10 cellular contexts compared by ENCODE assay signal in the genomic region with DNA sequence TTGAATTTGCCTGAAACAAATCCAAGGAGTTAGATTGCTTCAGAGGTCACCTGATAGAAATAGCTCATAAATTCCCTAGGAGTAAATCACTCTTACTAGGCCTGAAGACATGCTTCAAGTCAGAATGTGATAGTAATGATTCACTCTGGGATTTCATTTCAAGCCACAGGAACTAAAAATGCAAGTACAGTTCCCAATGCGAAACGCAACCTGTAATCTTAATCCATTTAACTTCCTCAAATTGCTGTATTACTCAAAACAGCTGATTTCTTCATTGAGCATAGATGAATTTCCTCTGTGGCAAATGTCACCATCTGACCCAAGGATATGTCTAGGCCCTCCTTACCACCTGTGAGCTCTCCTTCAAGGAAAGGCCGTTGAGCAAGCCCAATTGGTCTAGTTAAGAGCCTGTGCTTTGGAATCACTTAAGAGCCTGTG. TPM values are rescaled to one million over a fixed set of nuclear protein-coding genes. Genes with fewer than 3 reads are reported as not detected.
A peak's percentile ranks its signal among the peaks of the same experiment; 100 is the strongest.
DNase-seq lines count a peak whose midpoint lies in the region; ATAC-seq and TF ChIP-seq lines count a peak whose summit lies in the region.
"Had no signal": no experiment of that assay in that cellular context is flagged by ENCODE, and none has a peak within 500 bp of the region (broad histone marks: within the 10 kb centered on the region; RNA-seq: fewer than 3 reads in every experiment).

No MANE protein-coding gene starts in this region.

- ATAC-seq in activated CD4-positive, alpha-beta T cell treated with anti-CD3 and anti-CD28 coated beads for 36 hours: peak; percentile 92
- ATAC-seq in HG02885 (IDR thresholded peaks at IDR 0.05; ENCODE audit: poor library complexity, unreplicated experiment): peak; percentile 83

- H3K4me3 Mint-ChIP-seq in activated CD4-positive, alpha-beta T cell treated with anti-CD3 and anti-CD28 coated beads for 36 hours: no peak overlapping the region
- no peak overlapping the region for H3K4me3 Mint-ChIP-seq in activated CD4-positive, alpha-beta T cell treated with anti-CD3 and anti-CD28 coated beads, Interleukin-2, amount 10 ng/mL, durations not matched to agents 24 days and 14 days
- H3K4me3 Mint-ChIP-seq in endothelial cell (ENCODE audit: unreplicated experiment): no peak overlapping the region
- H3K4me3 Mint-ChIP-seq: neural crest cell had no signal

- CTCF ChIA-PET in activated CD4-positive, alpha-beta T cell treated with anti-CD3 and anti-CD28 coated beads for 36 hours (lab: Charles Lee): interaction anchor here (0.7 to 1.5 kb wide), 6 partner anchors 22 to 121 kb away, joined by 3 to 4 read pairs (median 3); no protein-coding TSS in a partner anchor
- CTCF ChIA-PET in RWPE1 (lab: Yijun Ruan, JAX): no interaction called here

- intact Hi-C loops in activated CD4-positive, alpha-beta T cell treated with anti-CD3 and anti-CD28 coated beads for 36 hours (cut with DNase I, micrococcal nuclease): loop anchor here (1.0 to 2.0 kb wide), 5 partner anchors 15 to 38 kb away; no protein-coding TSS in a partner anchor
- intact Hi-C loops in activated CD4-positive, alpha-beta T cell treated with anti-CD3 and anti-CD28 coated beads, Interleukin-2, amount 10 ng/mL, durations not matched to agents 24 days and 14 days (cut with micrococcal nuclease): loop anchor here (1.0 to 5.0 kb wide), 5 partner anchors 15 to 68 kb away; no protein-coding TSS in a partner anchor
- intact Hi-C loops in lower leg skin (cut with DNase I; ENCODE audit: low total_unique reads): no loop called here

- H3K27ac ChIP-seq in RWPE1: peak overlapping the region; percentile 67
- H3K27ac ChIP-seq: BLaER1 had no signal

- H3K27me3 Mint-ChIP-seq in activated CD4-positive, alpha-beta T cell treated with anti-CD3 and anti-CD28 coated beads for 36 hours: no peaks in the 10 kb centered on the region
- H3K27me3 Mint-ChIP-seq in activated CD4-positive, alpha-beta T cell treated with anti-CD3 and anti-CD28 coated beads, Interleukin-2, amount 10 ng/mL, durations not matched to agents 24 days and 14 days: peaks cover 23% of the 10 kb centered on the region
- no peaks in the 10 kb centered on the region for H3K27me3 Mint-ChIP-seq in endothelial cell (ENCODE audit: unreplicated experiment)

- POLR2A ChIA-PET in activated CD4-positive, alpha-beta T cell treated with anti-CD3 and anti-CD28 coated beads for 36 hours (lab: Charles Lee): interaction anchor here (0.6 to 1.8 kb wide), 10 partner anchors 14 to 1321 kb away, joined by 3 to 19 read pairs (median 4); no protein-coding TSS in a partner anchor
- POLR2A ChIA-PET in RWPE1 (lab: Yijun Ruan, JAX; ENCODE audit: low non-redundant PET): interaction anchor here (0.6 to 0.7 kb wide), 2 partner anchors 31 to 32 kb away, joined by 3 read pairs; no protein-coding TSS in a partner anchor

- no peak overlapping the region for H3K4me3 ChIP-seq in lower leg skin (ENCODE audit: low read depth, poor library complexity, severe bottlenecking)
- H3K4me3 ChIP-seq: BLaER1 had no signal

- no peak for DNase-seq in activated CD4-positive, alpha-beta T cell treated with anti-CD3 and anti-CD28 coated beads for 36 hours
- no peak for DNase-seq in activated CD4-positive, alpha-beta T cell treated with anti-CD3 and anti-CD28 coated beads, Interleukin-2, amount 10 ng/mL, durations not matched to agents 24 days and 14 days
- peak; percentile 89 for DNase-seq in RWPE1 (ENCODE audit: low spot score)
- peak; percentile 89 for DNase-seq in non-pigmented ciliary epithelial cell (ENCODE audit: low read depth)
- DNase-seq in endothelial cell (ENCODE audit: low spot score): no peak
- no peak for DNase-seq in hippocampal formation (lab: John Stamatoyannopoulos, UW)
- no peak for DNase-seq in lower leg skin (ENCODE audit: low spot score in 2 of 2)

- H3K36me3 Mint-ChIP-seq in activated CD4-positive, alpha-beta T cell treated with anti-CD3 and anti-CD28 coated beads for 36 hours (ENCODE audit: low read depth): no peaks in the 10 kb centered on the region
- H3K36me3 Mint-ChIP-seq in activated CD4-positive, alpha-beta T cell treated with anti-CD3 and anti-CD28 coated beads, Interleukin-2, amount 10 ng/mL, durations not matched to agents 24 days and 14 days (ENCODE audit: low read depth): no peaks in the 10 kb centered on the region
- no peaks in the 10 kb centered on the region for H3K36me3 Mint-ChIP-seq in endothelial cell (ENCODE audit: low read depth, unreplicated experiment)

- no peak for TF ChIP-seq CTCF in RWPE1 (conservative IDR thresholded peaks at IDR 0.05; ENCODE audit: low read depth)
- no peak for TF ChIP-seq CTCF in endothelial cell (IDR thresholded peaks at IDR 0.05; ENCODE audit: unreplicated experiment)
- no peak for TF ChIP-seq CTCF in lower leg skin (IDR thresholded peaks at IDR 0.05)

- H3K9me3 Mint-ChIP-seq in activated CD4-positive, alpha-beta T cell treated with anti-CD3 and anti-CD28 coated beads for 36 hours (ENCODE audit: low read depth): no peaks in the 10 kb centered on the region
- H3K9me3 Mint-ChIP-seq in activated CD4-positive, alpha-beta T cell treated with anti-CD3 and anti-CD28 coated beads, Interleukin-2, amount 10 ng/mL, durations not matched to agents 24 days and 14 days: no peaks in the 10 kb centered on the region
- H3K9me3 Mint-ChIP-seq in endothelial cell (ENCODE audit: unreplicated experiment): no peaks in the 10 kb centered on the region

- peaks cover 16% of the 10 kb centered on the region for H3K4me1 Mint-ChIP-seq in activated CD4-positive, alpha-beta T cell treated with anti-CD3 and anti-CD28 coated beads for 36 hours
- H3K4me1 Mint-ChIP-seq in activated CD4-positive, alpha-beta T cell treated with anti-CD3 and anti-CD28 coated beads, Interleukin-2, amount 10 ng/mL, durations not matched to agents 24 days and 14 days: peaks cover 10% of the 10 kb centered on the region
- no peaks in the 10 kb centered on the region for H3K4me1 Mint-ChIP-seq in endothelial cell (ENCODE audit: unreplicated experiment)
- H3K4me1 Mint-ChIP-seq: neural crest cell had no signal

- TF ChIP-seq POLR2A in lower leg skin (IDR thresholded peaks at IDR 0.05): no peak

- 81 to 85% methylated on average over 3 of the region's 3 CpGs for WGBS in lower leg skin, 2 donors

- H3K27ac Mint-ChIP-seq in activated CD4-positive, alpha-beta T cell treated with anti-CD3 and anti-CD28 coated beads for 36 hours: no peak overlapping the region
- H3K27ac Mint-ChIP-seq in activated CD4-positive, alpha-beta T cell treated with anti-CD3 and anti-CD28 coated beads, Interleukin-2, amount 10 ng/mL, durations not matched to agents 24 days and 14 days: no peak overlapping the region
- no peak overlapping the region for H3K27ac Mint-ChIP-seq in endothelial cell (ENCODE audit: unreplicated experiment)

RNA-seq across cellular contexts. Expression of gene IL6ST, which starts 32.1 kb away (rescaled TPM):
- total RNA-seq in activated CD4-positive, alpha-beta T cell treated with anti-CD3 and anti-CD28 coated beads for 36 hours: 10 to 100 TPM; 57.1 to 64.4 TPM
- total RNA-seq in activated CD4-positive, alpha-beta T cell treated with anti-CD3 and anti-CD28 coated beads, Interleukin-2, amount 10 ng/mL, durations not matched to agents 24 days and 14 days: 65.1 and 68.2 TPM in 2 replicates
- 69.7 TPM for total RNA-seq in endothelial cell (ENCODE audit: unreplicated experiment)
- total RNA-seq in lower leg skin: 100 to 1,000 TPM in 2 of 4 donors, 10 to 100 TPM in 2; 53.6 to 116 (median 84.6) TPM

Comparison
In these comparisons a context has a peak if more than half of its experiments do, and no peak if none do; other contexts are left out.
1. DNase-seq: peak in RWPE1 (single experiment) and non-pigmented ciliary epithelial cell (single experiment); none in activated CD4-positive, alpha-beta T cell treated with anti-CD3 and anti-CD28 coated beads for 36 hours (single experiment), activated CD4-positive, alpha-beta T cell treated with anti-CD3 and anti-CD28 coated beads, Interleukin-2, amount 10 ng/mL, durations not matched to agents 24 days and 14 days (single experiment), endothelial cell (single experiment), hippocampal formation (0 of 2) and lower leg skin (0 of 2).